14 cellular contexts compared by ENCODE assay signal in the genomic region with DNA sequence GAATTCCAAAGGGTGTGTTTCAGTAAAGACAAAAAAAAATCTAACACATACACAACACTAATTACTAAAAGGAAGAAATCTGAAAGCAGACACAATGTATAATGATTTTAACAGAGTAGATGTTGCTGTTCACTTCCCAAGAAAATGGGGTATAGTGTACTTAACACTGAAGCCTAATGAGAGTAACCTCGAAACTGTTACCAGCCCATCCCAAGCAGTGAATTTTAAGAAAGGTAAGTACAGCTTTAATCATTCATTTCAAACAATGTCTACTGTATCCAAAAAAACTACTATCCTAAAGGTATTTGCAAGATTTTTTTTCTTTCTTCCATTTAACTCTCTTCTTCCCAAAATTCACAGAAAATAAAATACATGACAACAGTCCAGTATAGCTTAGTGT. TPM values are rescaled to one million over a fixed set of nuclear protein-coding genes. Genes with fewer than 3 reads are reported as not detected.
A peak's percentile ranks its signal among the peaks of the same experiment; 100 is the strongest.
DNase-seq lines count a peak whose midpoint lies in the region; ATAC-seq and TF ChIP-seq lines count a peak whose summit lies in the region.
"Had no signal": no experiment of that assay in that cellular context is flagged by ENCODE, and none has a peak within 500 bp of the region (broad histone marks: within the 10 kb centered on the region; RNA-seq: fewer than 3 reads in every experiment).

No MANE protein-coding gene starts in this region.

- no peaks in the 10 kb centered on the region for H3K9me3 Mint-ChIP-seq in activated CD8-positive, alpha-beta memory T cell treated with anti-CD3 and anti-CD28 coated beads, Interleukin-2, amount 10 ng/mL, durations not matched to agents 7 days and 5 days (ENCODE audit: low read depth)
- no peaks in the 10 kb centered on the region for H3K9me3 Mint-ChIP-seq in activated naive CD8-positive, alpha-beta T cell treated with anti-CD3 and anti-CD28 coated beads, Interleukin-2, amount 50 U/mL, for 24 hours
- no peaks in the 10 kb centered on the region for H3K9me3 Mint-ChIP-seq in neural progenitor cell

- TF ChIP-seq POLR2A in gastrocnemius medialis (IDR thresholded peaks at IDR 0.05) = no peak

- H3K27ac ChIP-seq in OCI-LY1 (ENCODE audit: low read depth, low read length, poor library complexity, severe bottlenecking) (peak overlapping the region; percentile 55), neural progenitor cell (peak overlapping the region; percentile 23), gastrocnemius medialis (no peak overlapping the region), colonic mucosa (no peak overlapping the region)
- H3K27ac ChIP-seq: A549, prostate gland, suprapubic skin had no signal

- H3K4me2 ChIP-seq in OCI-LY1 (ENCODE audit: low read length) (peak overlapping the region; percentile 98; the same call in 1 of the 2 replicates), neural progenitor cell (no peak overlapping the region)
- H3K4me2 ChIP-seq: A549 had no signal

- no peak for ATAC-seq in activated CD8-positive, alpha-beta memory T cell treated with anti-CD3 and anti-CD28 coated beads, Interleukin-2, amount 10 ng/mL, durations not matched to agents 7 days and 5 days
- ATAC-seq in activated naive CD8-positive, alpha-beta T cell treated with anti-CD3 and anti-CD28 coated beads, Interleukin-2, amount 50 U/mL, for 24 hours = no peak
- no peak for ATAC-seq in gastrocnemius medialis
- ATAC-seq in HG02938 (IDR thresholded peaks at IDR 0.05; ENCODE audit: unreplicated experiment) = no peak
- ATAC-seq: A549 had no signal

- peaks cover 23% of the 10 kb centered on the region for H3K36me3 ChIP-seq in OCI-LY1 (ENCODE audit: insufficient read depth, low read length)
- peaks cover 1% of the 10 kb centered on the region for H3K36me3 ChIP-seq in neural progenitor cell
- H3K36me3 ChIP-seq in gastrocnemius medialis = no peaks in the 10 kb centered on the region
- no peaks in the 10 kb centered on the region for H3K36me3 ChIP-seq in colonic mucosa
- H3K36me3 ChIP-seq: prostate gland, suprapubic skin had no signal

- H3K36me3 Mint-ChIP-seq in activated CD8-positive, alpha-beta memory T cell treated with anti-CD3 and anti-CD28 coated beads, Interleukin-2, amount 10 ng/mL, durations not matched to agents 7 days and 5 days = peaks cover 21% of the 10 kb centered on the region
- H3K36me3 Mint-ChIP-seq in activated naive CD8-positive, alpha-beta T cell treated with anti-CD3 and anti-CD28 coated beads, Interleukin-2, amount 50 U/mL, for 24 hours (ENCODE audit: low read depth) = peaks cover 21% of the 10 kb centered on the region
- peaks cover 4% of the 10 kb centered on the region for H3K36me3 Mint-ChIP-seq in neural progenitor cell

- in situ Hi-C loops in gastrocnemius medialis (cut with MboI; ENCODE audit: low sequenced_read_pairs in 4 of 4) = loop anchor here in 1 of 4 donors (10.0 kb wide), 1 partner anchor 62 kb away; no protein-coding TSS in a partner anchor

- peaks cover 68% of the 10 kb centered on the region for H3K4me1 Mint-ChIP-seq in activated CD8-positive, alpha-beta memory T cell treated with anti-CD3 and anti-CD28 coated beads, Interleukin-2, amount 10 ng/mL, durations not matched to agents 7 days and 5 days
- peaks cover 80% of the 10 kb centered on the region for H3K4me1 Mint-ChIP-seq in activated naive CD8-positive, alpha-beta T cell treated with anti-CD3 and anti-CD28 coated beads, Interleukin-2, amount 50 U/mL, for 24 hours
- H3K4me1 Mint-ChIP-seq in neural progenitor cell = peaks cover 25% of the 10 kb centered on the region

- peaks cover 97% of the 10 kb centered on the region for H3K79me2 ChIP-seq in OCI-LY1 (ENCODE audit: insufficient read depth, low read length)
- peaks cover 94% of the 10 kb centered on the region for H3K79me2 ChIP-seq in neural progenitor cell (ENCODE audit: low read depth)

- H2AFZ ChIP-seq in OCI-LY1 (ENCODE audit: low read length) = no peak overlapping the region
- no peak overlapping the region for H2AFZ ChIP-seq in neural progenitor cell (replicated peaks)

- no peaks in the 10 kb centered on the region for H3K27me3 Mint-ChIP-seq in activated CD8-positive, alpha-beta memory T cell treated with anti-CD3 and anti-CD28 coated beads, Interleukin-2, amount 10 ng/mL, durations not matched to agents 7 days and 5 days
- H3K27me3 Mint-ChIP-seq in activated naive CD8-positive, alpha-beta T cell treated with anti-CD3 and anti-CD28 coated beads, Interleukin-2, amount 50 U/mL, for 24 hours = no peaks in the 10 kb centered on the region
- H3K27me3 Mint-ChIP-seq in neural progenitor cell (ENCODE audit: insufficient read depth, low read depth) = peaks cover 2% of the 10 kb centered on the region

- H3K27me3 ChIP-seq in OCI-LY1 (ENCODE audit: insufficient read depth, low read length) = no peaks in the 10 kb centered on the region
- no peaks in the 10 kb centered on the region for H3K27me3 ChIP-seq in neural progenitor cell
- H3K27me3 ChIP-seq in gastrocnemius medialis = no peaks in the 10 kb centered on the region
- H3K27me3 ChIP-seq in colonic mucosa = no peaks in the 10 kb centered on the region
- H3K27me3 ChIP-seq: suprapubic skin had no signal

- H3K4me3 Mint-ChIP-seq in activated CD8-positive, alpha-beta memory T cell treated with anti-CD3 and anti-CD28 coated beads, Interleukin-2, amount 10 ng/mL, durations not matched to agents 7 days and 5 days = no peak overlapping the region
- H3K4me3 Mint-ChIP-seq in activated naive CD8-positive, alpha-beta T cell treated with anti-CD3 and anti-CD28 coated beads, Interleukin-2, amount 50 U/mL, for 24 hours = no peak overlapping the region
- no peak overlapping the region for H3K4me3 Mint-ChIP-seq in neural progenitor cell

- H3K9me3 ChIP-seq in OCI-LY1 (ENCODE audit: low read length) (no peaks in the 10 kb centered on the region), neural progenitor cell (ENCODE audit: low read depth) (no peaks in the 10 kb centered on the region), gastrocnemius medialis (no peaks in the 10 kb centered on the region), colonic mucosa (no peaks in the 10 kb centered on the region)
- H3K9me3 ChIP-seq: A549, prostate gland, suprapubic skin had no signal

- H3K9me2 ChIP-seq in OCI-LY1 (ENCODE audit: low read depth, low read length) = no peaks in the 10 kb centered on the region

- H4K20me1 ChIP-seq in OCI-LY1 (ENCODE audit: insufficient read depth, low read length) = peaks cover 5% of the 10 kb centered on the region; the same call in 1 of the 2 replicates
- peaks cover 8% of the 10 kb centered on the region for H4K20me1 ChIP-seq in neural progenitor cell (ENCODE audit: low read depth)

- CTCF ChIA-PET in activated CD8-positive, alpha-beta memory T cell treated with anti-CD3 and anti-CD28 coated beads, Interleukin-2, amount 10 ng/mL, durations not matched to agents 7 days and 5 days (lab: Charles Lee) = interaction anchor here (0.6 to 2.6 kb wide), 12 partner anchors 10 to 958 kb away, joined by 3 to 16 read pairs (median 4); a partner anchor contains a TSS

- H3K4me3 ChIP-seq in OCI-LY1 (ENCODE audit: low read depth, low read length, poor library complexity, severe bottlenecking) (no peak overlapping the region), neural progenitor cell (no peak overlapping the region), gastrocnemius medialis (no peak overlapping the region), colonic mucosa (no peak overlapping the region)
- H3K4me3 ChIP-seq: A549, prostate gland, suprapubic skin had no signal

- peak overlapping the region; percentile 52 for H3K27ac Mint-ChIP-seq in activated CD8-positive, alpha-beta memory T cell treated with anti-CD3 and anti-CD28 coated beads, Interleukin-2, amount 10 ng/mL, durations not matched to agents 7 days and 5 days
- peak overlapping the region; percentile 63 for H3K27ac Mint-ChIP-seq in activated naive CD8-positive, alpha-beta T cell treated with anti-CD3 and anti-CD28 coated beads, Interleukin-2, amount 50 U/mL, for 24 hours
- peak overlapping the region; percentile 21 for H3K27ac Mint-ChIP-seq in neural progenitor cell

- H3K9ac ChIP-seq in OCI-LY1 (ENCODE audit: low read length) = 0 out of 2 replicates have a peak overlapping the region, but pooled peaks have one; percentile 13
- peak overlapping the region; percentile 6 for H3K9ac ChIP-seq in neural progenitor cell
- no peak overlapping the region for H3K9ac ChIP-seq in colonic mucosa (ENCODE audit: low read depth in 2 of 2, low read length in 2 of 2)

- no peaks in the 10 kb centered on the region for H3F3A ChIP-seq in OCI-LY1 (ENCODE audit: insufficient read depth, low read length)
- H3F3A ChIP-seq in neural progenitor cell (ENCODE audit: low read depth) = peaks cover 41% of the 10 kb centered on the region

- TF ChIP-seq CTCF in OCI-LY1 (IDR thresholded peaks at IDR 0.05; ENCODE audit: low read length) = no peak
- TF ChIP-seq CTCF in neural progenitor cell (IDR thresholded peaks at IDR 0.05) = no peak
- TF ChIP-seq CTCF in gastrocnemius medialis (IDR thresholded peaks at IDR 0.05 in 4 of 5, conservative IDR thresholded peaks at IDR 0.05 in 1 of 5) = no peak
- no peak for TF ChIP-seq CTCF in colonic mucosa (IDR thresholded peaks at IDR 0.05)

- DNase-seq in activated CD8-positive, alpha-beta memory T cell treated with anti-CD3 and anti-CD28 coated beads, Interleukin-2, amount 10 ng/mL, durations not matched to agents 7 days and 5 days = no peak
- no peak for DNase-seq in activated CD8-positive, alpha-beta memory T cell treated with anti-CD3 and anti-CD28 coated beads, Interleukin-2, amount 50 U/mL, for 4 hours
- no peak for DNase-seq in activated naive CD8-positive, alpha-beta T cell treated with anti-CD3 and anti-CD28 coated beads, Interleukin-2, amount 50 U/mL, for 24 hours
- DNase-seq in neural progenitor cell (ENCODE audit: low spot score) (no peak), gastrocnemius medialis (no peak), colonic mucosa (no peak)
- DNase-seq: amygdala; erythroblast; stimulated activated CD4-positive, alpha-beta T cell treated with anti-CD3 and anti-CD28 coated beads, Interleukin-12 subunit alpha, Interleukin-12 subunit beta, amount 100 ng/mL, for 4 hours had no signal

- intact Hi-C loops in gastrocnemius medialis (cut with DNase I; ENCODE audit: low total_unique reads) (no loop called here), colonic mucosa (cut with DNase I) (no loop called here)

- H3K4me1 ChIP-seq in OCI-LY1 (ENCODE audit: insufficient read depth, low read length, severe bottlenecking) (peaks cover 60% of the 10 kb centered on the region), neural progenitor cell (peaks cover 21% of the 10 kb centered on the region), gastrocnemius medialis (peaks cover 47 to 51% of the 10 kb centered on the region in 2 donors), colonic mucosa (peaks cover 10% of the 10 kb centered on the region)

RNA-seq across cellular contexts. Expression of a gene that starts 8.3 kb away (rescaled TPM):
- total RNA-seq in activated CD8-positive, alpha-beta memory T cell treated with anti-CD3 and anti-CD28 coated beads, Interleukin-2, amount 10 ng/mL, durations not matched to agents 7 days and 5 days = 100 to 1,000 TPM; 138 to 179 TPM
- total RNA-seq in neural progenitor cell (ENCODE audit: low replicate concordance) (71.0 and 72.5 TPM in 2 replicates), gastrocnemius medialis (10 to 100 TPM; 41.7 to 88.5 (median 68.8) TPM), colonic mucosa (100 to 1,000 TPM; 117 to 126 TPM)

RNA-seq across cellular contexts. Expression of a gene that starts 59.2 kb away (rescaled TPM):
- total RNA-seq in activated CD8-positive, alpha-beta memory T cell treated with anti-CD3 and anti-CD28 coated beads, Interleukin-2, amount 10 ng/mL, durations not matched to agents 7 days and 5 days = 100 to 1,000 TPM in 1 of 2 experiments, 10 to 100 TPM in 1; 83.7 to 106 TPM
- total RNA-seq in neural progenitor cell (ENCODE audit: low replicate concordance) (23.6 and 96.8 TPM in 2 replicates), gastrocnemius medialis (10 to 100 TPM; 56.5 to 85.5 (median 60.0) TPM), colonic mucosa (10 to 100 TPM; 88.3 to 95.7 TPM)

Comparison
In these comparisons a context has a peak if more than half of its experiments do, and no peak if none do; other contexts are left out.
1. H3K27ac ChIP-seq: peak in OCI-LY1 (single experiment) and neural progenitor cell (single experiment); none in gastrocnemius medialis (0 of 4) and colonic mucosa (single experiment).
2. H3K9ac ChIP-seq: peak in OCI-LY1 (single experiment) and neural progenitor cell (single experiment); none in colonic mucosa (0 of 2).
3. Peak in every context shown above with its lines, with median percentiles within 50 percentile points of each other: H3K27ac Mint-ChIP-seq.